ENCODE assay signal across 17 cellular contexts in the genomic region with DNA sequence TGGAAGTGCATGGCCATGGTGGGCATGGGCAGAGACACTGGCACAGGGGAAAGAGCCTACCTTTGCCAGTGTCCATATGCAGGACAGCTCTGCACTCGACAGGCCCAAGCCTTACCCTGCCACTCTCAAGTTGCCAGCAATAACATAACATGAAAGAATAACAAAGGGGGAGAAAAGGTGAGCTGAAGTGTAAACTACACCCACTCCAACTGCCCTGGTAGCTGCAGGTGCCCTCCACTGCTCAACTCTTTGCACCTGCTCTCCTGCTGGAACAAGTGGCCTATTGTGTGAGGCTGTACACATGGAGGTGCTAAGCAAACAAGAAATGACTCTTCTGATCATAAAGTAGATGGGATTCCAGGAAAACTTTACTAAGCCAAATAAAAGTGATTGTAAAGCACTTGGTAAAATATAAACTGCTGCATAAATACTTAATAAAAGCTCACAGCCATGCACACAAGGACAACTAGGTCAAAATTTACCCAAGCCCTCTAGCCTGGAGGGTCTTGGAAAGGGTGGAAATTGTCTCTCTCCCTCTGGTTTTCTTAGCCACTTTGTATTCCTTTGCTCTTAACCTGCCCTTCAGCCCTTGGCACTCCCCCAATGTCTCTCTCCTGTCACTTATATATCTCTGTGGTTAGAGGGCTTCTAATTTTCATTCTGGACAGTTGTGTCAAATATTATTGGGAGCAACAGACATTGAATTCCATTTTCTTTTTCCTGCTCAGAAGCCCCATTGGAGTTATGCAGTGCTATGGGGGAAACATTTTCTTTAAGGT.
A peak's percentile ranks its signal among the peaks of the same experiment; 100 is the strongest.
DNase-seq lines count a peak whose midpoint lies in the region; ATAC-seq and TF ChIP-seq lines count a peak whose summit lies in the region.
"Had no signal": no experiment of that assay in that cellular context is flagged by ENCODE, and none has a peak within 500 bp of the region (broad histone marks: within the 10 kb centered on the region; RNA-seq: fewer than 3 reads in every experiment).

No MANE protein-coding gene starts in this region.

- H3K9me3 Mint-ChIP-seq in osteocyte (ENCODE audit: unreplicated experiment) = no peaks in the 10 kb centered on the region
- peaks cover 0 to 2% (median 0%) of the 10 kb centered on the region in 7 donors for H3K9me3 Mint-ChIP-seq in CD14-positive monocyte
- H3K9me3 Mint-ChIP-seq: activated naive CD4-positive, alpha-beta T cell treated with anti-CD3 and anti-CD28 coated beads, Interleukin-2, amount 50 U/mL, for 24 hours; immature natural killer cell had no signal

- no peak overlapping the region for H3K4me3 ChIP-seq in body of pancreas
- H3K4me3 ChIP-seq in thyroid gland (replicated peaks in 1 of 3) = no peak overlapping the region
- no peak overlapping the region for H3K4me3 ChIP-seq in MG63
- H3K4me3 ChIP-seq: thoracic aorta had no signal

- DNase-seq in NCI-H1092 treated with DMSO at 0.1 percent for 48 hours (lab: John Stamatoyannopoulos, UW) (peak; percentile 67), NCI-H2196 treated with DMSO at 0.1 percent for 48 hours (lab: John Stamatoyannopoulos, UW; ENCODE audit: unreplicated experiment) (peak; percentile 88), body of pancreas (peak; percentile 18 to 56 (median 40)), thyroid gland (peak; percentile 22 to 48), osteocyte (ENCODE audit: extremely low spot score, unreplicated experiment) (no peak), substantia nigra (lab: John Stamatoyannopoulos, UW) (no peak), CD14-positive monocyte (ENCODE audit: low spot score) (no peak), MG63 (no peak)
- DNase-seq: activated CD4-positive, CD25-positive, alpha-beta regulatory T cell treated with anti-CD3 and anti-CD28 coated beads, Interleukin-2, amount 50 U/mL, for 72 hours; BE2C; immature natural killer cell; Karpas-422; T-helper 17 cell had no signal

- WGBS in body of pancreas, 2 donors = 60% methylated on average over 1 of the region's 1 CpG; no CpG with 5 or more reads in 1 of the 2 donors
- WGBS in thyroid gland, 2 donors = 57 to 60% methylated on average over 1 of the region's 1 CpG

- H3K27ac ChIP-seq in body of pancreas = peak overlapping the region; percentile 26 to 80 (median 64)
- no peak overlapping the region for H3K27ac ChIP-seq in thyroid gland
- H3K27ac ChIP-seq in substantia nigra (ENCODE audit: low read depth, low read length, poor library complexity, severe bottlenecking) = no peak overlapping the region
- H3K27ac ChIP-seq: HL-60, RWPE1, thoracic aorta had no signal

- intact Hi-C loops in body of pancreas (cut with DNase I) (no loop called here), thyroid gland (cut with DNase I) (loop anchor here (10.0 kb wide), 1 partner anchor 342 kb away; no protein-coding TSS in a partner anchor), CD14-positive monocyte (cut with micrococcal nuclease) (loop anchor here in 1 of 2 donors (10.0 kb wide), 1 partner anchor 702 kb away; no protein-coding TSS in a partner anchor)

- H3K27me3 Mint-ChIP-seq in osteocyte (ENCODE audit: unreplicated experiment) (no peaks in the 10 kb centered on the region), CD14-positive monocyte (ENCODE audit: low read depth in 3 of 3) (peaks cover 0 to 4% (median 0%) of the 10 kb centered on the region in 3 donors)
- H3K27me3 Mint-ChIP-seq: activated naive CD4-positive, alpha-beta T cell treated with anti-CD3 and anti-CD28 coated beads, Interleukin-2, amount 50 U/mL, for 24 hours had no signal

- no peak overlapping the region for H3K27ac Mint-ChIP-seq in osteocyte (ENCODE audit: unreplicated experiment)
- H3K27ac Mint-ChIP-seq in CD14-positive monocyte = no peak overlapping the region
- H3K27ac Mint-ChIP-seq: activated naive CD4-positive, alpha-beta T cell treated with anti-CD3 and anti-CD28 coated beads, Interleukin-2, amount 50 U/mL, for 24 hours; T-helper 17 cell had no signal

- no peak overlapping the region for H3K4me3 Mint-ChIP-seq in osteocyte (ENCODE audit: unreplicated experiment)
- no peak overlapping the region for H3K4me3 Mint-ChIP-seq in CD14-positive monocyte
- H3K4me3 Mint-ChIP-seq: activated naive CD4-positive, alpha-beta T cell treated with anti-CD3 and anti-CD28 coated beads, Interleukin-2, amount 50 U/mL, for 24 hours; immature natural killer cell; T-helper 17 cell had no signal

- H3K4me1 ChIP-seq in body of pancreas (peaks cover 43% of the 10 kb centered on the region), thyroid gland (no peaks in the 10 kb centered on the region)
- H3K4me1 ChIP-seq: BE2C had no signal

- peak; percentile 70 for ATAC-seq in body of pancreas
- ATAC-seq: T-helper 17 cell had no signal

- H3K36me3 Mint-ChIP-seq in osteocyte (ENCODE audit: unreplicated experiment) = no peaks in the 10 kb centered on the region
- H3K36me3 Mint-ChIP-seq in CD14-positive monocyte = no peaks in the 10 kb centered on the region
- H3K36me3 Mint-ChIP-seq: activated naive CD4-positive, alpha-beta T cell treated with anti-CD3 and anti-CD28 coated beads, Interleukin-2, amount 50 U/mL, for 24 hours; immature natural killer cell had no signal

- TF ChIP-seq CTCF in body of pancreas (IDR thresholded peaks at IDR 0.05) = no peak
- no peak for TF ChIP-seq CTCF in thyroid gland (IDR thresholded peaks at IDR 0.05)
- no peak for TF ChIP-seq CTCF in osteocyte (IDR thresholded peaks at IDR 0.05)
- no peak for TF ChIP-seq CTCF in CD14-positive monocyte (IDR thresholded peaks at IDR 0.05)

- TF ChIP-seq POLR2A in body of pancreas (IDR thresholded peaks at IDR 0.05) (no peak), thyroid gland (IDR thresholded peaks at IDR 0.05) (no peak)

- no peaks in the 10 kb centered on the region for H3K27me3 ChIP-seq in body of pancreas
- peaks cover 4% of the 10 kb centered on the region for H3K27me3 ChIP-seq in thyroid gland
- no peaks in the 10 kb centered on the region for H3K27me3 ChIP-seq in MG63
- H3K27me3 ChIP-seq: BE2C had no signal

- H3K4me1 Mint-ChIP-seq in osteocyte (ENCODE audit: unreplicated experiment) = peaks cover 7% of the 10 kb centered on the region
- no peaks in the 10 kb centered on the region for H3K4me1 Mint-ChIP-seq in CD14-positive monocyte
- H3K4me1 Mint-ChIP-seq: T-helper 17 cell had no signal

- H3K36me3 ChIP-seq in body of pancreas (replicated peaks in 1 of 2; ENCODE audit: insufficient read depth in 1 of 2, low read depth in 2 of 2) = no peaks in the 10 kb centered on the region
- H3K36me3 ChIP-seq in thyroid gland = no peaks in the 10 kb centered on the region
- no peaks in the 10 kb centered on the region for H3K36me3 ChIP-seq in MG63
- H3K36me3 ChIP-seq: BE2C, thoracic aorta had no signal

- H3K9me3 ChIP-seq in body of pancreas = no peaks in the 10 kb centered on the region
- H3K9me3 ChIP-seq in thyroid gland = no peaks in the 10 kb centered on the region
- H3K9me3 ChIP-seq in MG63 = no peaks in the 10 kb centered on the region
- H3K9me3 ChIP-seq: BE2C, thoracic aorta had no signal

Comparison
In these comparisons a context has a peak if more than half of its experiments do, and no peak if none do; other contexts are left out.
1. DNase-seq: peak in NCI-H1092 treated with DMSO at 0.1 percent for 48 hours (single experiment), NCI-H2196 treated with DMSO at 0.1 percent for 48 hours (single experiment), body of pancreas (4 of 4) and thyroid gland (2 of 2); none in osteocyte (single experiment), substantia nigra (0 of 49), CD14-positive monocyte (single experiment) and MG63 (single experiment).
2. H3K27ac ChIP-seq: peak in body of pancreas (4 of 4); none in thyroid gland (0 of 3) and substantia nigra (single experiment).